In genomic region chr17:9541718-9542117, GRCh38 we compare ENCODE assay signal across 41 cellular contexts. TPM values are rescaled to one million over a fixed set of nuclear protein-coding genes. Genes with fewer than 3 reads are reported as not detected.
"Had no signal": no experiment of that assay in that cellular context is flagged by ENCODE, and none has a peak within 500 bp of the region (broad histone marks: within the 10 kb centered on the region; RNA-seq: fewer than 3 reads in every experiment).

No MANE protein-coding gene starts in this region.

- H3K36me3 ChIP-seq: adrenal gland, ascending aorta, brain microvascular endothelial cell, breast epithelium, cardiac muscle cell had no signal

- H3K4me3 ChIP-seq: adrenal gland, ascending aorta, body of pancreas, breast epithelium, cardiac muscle cell had no signal

- H3K4me1 Mint-ChIP-seq: activated naive CD4-positive, alpha-beta T cell treated with anti-CD3 and anti-CD28 coated beads, Interleukin-2, amount 10 ng/mL, durations not matched to agents 7 days and 5 days; activated naive CD8-positive, alpha-beta T cell treated with anti-CD3 and anti-CD28 coated beads for 36 hours; activated naive CD8-positive, alpha-beta T cell treated with anti-CD3 and anti-CD28 coated beads, Interleukin-2, amount 50 U/mL, for 24 hours had no signal

- H3K4me3 Mint-ChIP-seq: activated naive CD4-positive, alpha-beta T cell treated with anti-CD3 and anti-CD28 coated beads for 36 hours; activated naive CD4-positive, alpha-beta T cell treated with anti-CD3 and anti-CD28 coated beads, Interleukin-2, amount 10 ng/mL, durations not matched to agents 7 days and 5 days; activated naive CD4-positive, alpha-beta T cell treated with anti-CD3 and anti-CD28 coated beads, Interleukin-2, amount 50 U/mL, for 24 hours; activated naive CD8-positive, alpha-beta T cell; activated naive CD8-positive, alpha-beta T cell treated with anti-CD3 and anti-CD28 coated beads for 36 hours; activated naive CD8-positive, alpha-beta T cell treated with anti-CD3 and anti-CD28 coated beads, Interleukin-2, amount 10 ng/mL, durations not matched to agents 7 days and 5 days; activated naive CD8-positive, alpha-beta T cell treated with anti-CD3 and anti-CD28 coated beads, Interleukin-2, amount 50 U/mL, for 24 hours; activated T-cell treated with anti-CD3 and anti-CD28 coated beads, Interleukin-2, amount 50 U/mL, for 24 hours; activated T-cell treated with anti-CD3 and anti-CD28 coated beads, Interleukin-2, amount 50 U/mL, for 4 hours; activated T-cell treated with anti-CD3 and anti-CD28 coated beads, Interleukin-2, amount 50 U/mL, for 72 hours; activated T-helper 1 cell treated with anti-CD3 and anti-CD28 coated beads, Interleukin-12 subunit alpha, Interleukin-12 subunit beta, Interleukin-2, Interleukin-4 antibody, amounts not matched to agents 30 ng/mL and 10 ng/mL and 1 ng/mL, durations not matched to agents 14 hours and 24 hours and 36 hours; brain; central memory CD8-positive, alpha-beta T cell had no signal

- DNase-seq: activated effector memory CD4-positive, alpha-beta T cell treated with anti-CD3 and anti-CD28 coated beads, Interleukin-2, amount 50 U/mL, for 16 hours; activated effector memory CD4-positive, alpha-beta T cell treated with Interleukin-2 at 50 U/mL for 16 hours; activated gamma-delta T cell; activated gamma-delta T cell treated with Interleukin-2 at 50 U/mL for 16 hours; activated naive CD4-positive, alpha-beta T cell; activated naive CD4-positive, alpha-beta T cell treated with anti-CD3 and anti-CD28 coated beads for 36 hours; activated naive CD4-positive, alpha-beta T cell treated with anti-CD3 and anti-CD28 coated beads, Interleukin-2, amount 10 ng/mL, durations not matched to agents 7 days and 5 days; activated naive CD4-positive, alpha-beta T cell treated with anti-CD3 and anti-CD28 coated beads, Interleukin-2, amount 50 U/mL, for 16 hours; activated naive CD4-positive, alpha-beta T cell treated with Interleukin-2 at 50 U/mL for 16 hours; activated naive CD8-positive, alpha-beta T cell treated with anti-CD3 and anti-CD28 coated beads for 36 hours; activated naive CD8-positive, alpha-beta T cell treated with anti-CD3 and anti-CD28 coated beads, Interleukin-2, amount 10 ng/mL, durations not matched to agents 7 days and 5 days; activated naive CD8-positive, alpha-beta T cell treated with anti-CD3 and anti-CD28 coated beads, Interleukin-2, amount 50 U/mL, for 24 hours; activated T-cell treated with anti-CD3 and anti-CD28 coated beads for 4 hours; activated T-cell treated with anti-CD3 and anti-CD28 coated beads, Interleukin-2, amount 50 U/mL, for 1 hour; activated T-cell treated with anti-CD3 and anti-CD28 coated beads, Interleukin-2, amount 50 U/mL, for 24 hours; activated T-cell treated with anti-CD3 and anti-CD28 coated beads, Interleukin-2, amount 50 U/mL, for 4 hours; activated T-cell treated with anti-CD3 and anti-CD28 coated beads, Interleukin-2, amount 50 U/mL, for 48 hours; activated T-cell treated with anti-CD3 and anti-CD28 coated beads, Interleukin-2, amount 50 U/mL, for 72 hours; adrenal gland; amniotic stem cell; amygdala; anterior cingulate cortex; aorta; body of pancreas; brain microvascular endothelial cell; caudate nucleus; central memory CD4-positive, alpha-beta T cell; cerebellar nuclear complex had no signal

- H3K27ac ChIP-seq: adrenal gland, ascending aorta, body of pancreas, brain microvascular endothelial cell, breast epithelium, cardiac muscle cell had no signal

- H3K4me1 ChIP-seq: adrenal gland, ascending aorta, breast epithelium had no signal

- H3K9me3 ChIP-seq: adrenal gland, ascending aorta, body of pancreas, breast epithelium had no signal

- H3K27me3 ChIP-seq: adrenal gland, ascending aorta, body of pancreas, brain microvascular endothelial cell, breast epithelium, cardiac muscle cell had no signal

- ATAC-seq: activated naive CD4-positive, alpha-beta T cell treated with anti-CD3 and anti-CD28 coated beads, Interleukin-2, amount 50 U/mL, for 72 hours; activated naive CD8-positive, alpha-beta T cell treated with anti-CD3 and anti-CD28 coated beads, Interleukin-2, amount 50 U/mL, for 24 hours; activated T-cell treated with anti-CD3 and anti-CD28 coated beads, Interleukin-2, amount 50 U/mL, for 4 hours; body of pancreas had no signal

- H3K27ac Mint-ChIP-seq: activated naive CD4-positive, alpha-beta T cell treated with anti-CD3 and anti-CD28 coated beads for 36 hours; activated naive CD4-positive, alpha-beta T cell treated with anti-CD3 and anti-CD28 coated beads, Interleukin-2, amount 10 ng/mL, durations not matched to agents 7 days and 5 days; activated naive CD4-positive, alpha-beta T cell treated with anti-CD3 and anti-CD28 coated beads, Interleukin-2, amount 50 U/mL, for 24 hours; activated naive CD4-positive, alpha-beta T cell treated with anti-CD3 and anti-CD28 coated beads, Interleukin-2, amount 50 U/mL, for 72 hours; activated naive CD8-positive, alpha-beta T cell; activated naive CD8-positive, alpha-beta T cell treated with anti-CD3 and anti-CD28 coated beads for 36 hours; activated naive CD8-positive, alpha-beta T cell treated with anti-CD3 and anti-CD28 coated beads, Interleukin-2, amount 10 ng/mL, durations not matched to agents 7 days and 5 days; activated naive CD8-positive, alpha-beta T cell treated with anti-CD3 and anti-CD28 coated beads, Interleukin-2, amount 50 U/mL, for 24 hours; activated T-cell treated with anti-CD3 and anti-CD28 coated beads, Interleukin-2, amount 50 U/mL, for 24 hours; activated T-cell treated with anti-CD3 and anti-CD28 coated beads, Interleukin-2, amount 50 U/mL, for 72 hours; activated T-helper 1 cell treated with anti-CD3 and anti-CD28 coated beads, Interleukin-12 subunit alpha, Interleukin-12 subunit beta, Interleukin-2, Interleukin-4 antibody, amounts not matched to agents 30 ng/mL and 10 ng/mL and 1 ng/mL, durations not matched to agents 14 hours and 24 hours and 36 hours; activated T-helper 2 cell treated with anti-CD3 and anti-CD28 coated beads, Interferon-gamma antibody, Interleukin-2, Interleukin-4, amounts not matched to agents 10 μg/mL and 5 μg/mL and 100 μg/mL, durations not matched to agents 14 hours and 24 hours and 36 hours; brain had no signal

- FAIRE-seq: astrocyte had no signal

- H3K27me3 Mint-ChIP-seq: activated naive CD4-positive, alpha-beta T cell treated with anti-CD3 and anti-CD28 coated beads, Interleukin-2, amount 10 ng/mL, durations not matched to agents 7 days and 5 days; activated naive CD4-positive, alpha-beta T cell treated with anti-CD3 and anti-CD28 coated beads, Interleukin-2, amount 50 U/mL, for 24 hours; activated naive CD8-positive, alpha-beta T cell; activated naive CD8-positive, alpha-beta T cell treated with anti-CD3 and anti-CD28 coated beads for 36 hours; activated naive CD8-positive, alpha-beta T cell treated with anti-CD3 and anti-CD28 coated beads, Interleukin-2, amount 10 ng/mL, durations not matched to agents 7 days and 5 days; activated naive CD8-positive, alpha-beta T cell treated with anti-CD3 and anti-CD28 coated beads, Interleukin-2, amount 50 U/mL, for 24 hours; activated T-cell treated with anti-CD3 and anti-CD28 coated beads, Interleukin-2, amount 50 U/mL, for 24 hours; central memory CD8-positive, alpha-beta T cell had no signal

- H3K9me3 Mint-ChIP-seq: activated naive CD4-positive, alpha-beta T cell treated with anti-CD3 and anti-CD28 coated beads for 36 hours; activated naive CD4-positive, alpha-beta T cell treated with anti-CD3 and anti-CD28 coated beads, Interleukin-2, amount 10 ng/mL, durations not matched to agents 7 days and 5 days; activated naive CD4-positive, alpha-beta T cell treated with anti-CD3 and anti-CD28 coated beads, Interleukin-2, amount 50 U/mL, for 24 hours; activated naive CD4-positive, alpha-beta T cell treated with anti-CD3 and anti-CD28 coated beads, Interleukin-2, amount 50 U/mL, for 72 hours; activated naive CD8-positive, alpha-beta T cell treated with anti-CD3 and anti-CD28 coated beads for 36 hours; activated naive CD8-positive, alpha-beta T cell treated with anti-CD3 and anti-CD28 coated beads, Interleukin-2, amount 10 ng/mL, durations not matched to agents 7 days and 5 days; activated naive CD8-positive, alpha-beta T cell treated with anti-CD3 and anti-CD28 coated beads, Interleukin-2, amount 50 U/mL, for 24 hours; activated T-cell treated with anti-CD3 and anti-CD28 coated beads, Interleukin-2, amount 50 U/mL, for 24 hours; activated T-cell treated with anti-CD3 and anti-CD28 coated beads, Interleukin-2, amount 50 U/mL, for 4 hours; activated T-cell treated with anti-CD3 and anti-CD28 coated beads, Interleukin-2, amount 50 U/mL, for 72 hours; activated T-helper 1 cell treated with anti-CD3 and anti-CD28 coated beads, Interleukin-12 subunit alpha, Interleukin-12 subunit beta, Interleukin-2, Interleukin-4 antibody, amounts not matched to agents 30 ng/mL and 10 ng/mL and 1 ng/mL, durations not matched to agents 14 hours and 24 hours and 36 hours; activated T-helper 2 cell treated with anti-CD3 and anti-CD28 coated beads, Interferon-gamma antibody, Interleukin-2, Interleukin-4, amounts not matched to agents 10 μg/mL and 5 μg/mL and 100 μg/mL, durations not matched to agents 14 hours and 24 hours and 36 hours; central memory CD8-positive, alpha-beta T cell had no signal

RNA-seq across cellular contexts. Expression of gene CFAP52, which starts 34.7 kb away (rescaled TPM):
- total RNA-seq: activated naive CD4-positive, alpha-beta T cell treated with anti-CD3 and anti-CD28 coated beads for 36 hours; activated naive CD4-positive, alpha-beta T cell treated with anti-CD3 and anti-CD28 coated beads, Interleukin-2, amount 50 U/mL, for 72 hours; activated naive CD8-positive, alpha-beta T cell treated with anti-CD3 and anti-CD28 coated beads for 36 hours; activated naive CD8-positive, alpha-beta T cell treated with anti-CD3 and anti-CD28 coated beads, Interleukin-2, amount 10 ng/mL, durations not matched to agents 7 days and 5 days; activated T-cell treated with anti-CD3 and anti-CD28 coated beads, Interleukin-2, amount 50 U/mL, for 4 hours; activated T-helper 1 cell treated with anti-CD3 and anti-CD28 coated beads, Interleukin-12 subunit alpha, Interleukin-12 subunit beta, Interleukin-2, Interleukin-4 antibody, amounts not matched to agents 30 ng/mL and 10 ng/mL and 1 ng/mL, durations not matched to agents 14 hours and 24 hours and 36 hours; activated T-helper 2 cell treated with anti-CD3 and anti-CD28 coated beads, Interferon-gamma antibody, Interleukin-2, Interleukin-4, amounts not matched to agents 10 μg/mL and 5 μg/mL and 100 μg/mL, durations not matched to agents 14 hours and 24 hours and 36 hours; ascending aorta; astrocyte; body of pancreas; bronchial epithelial cell; cardiac muscle cell; cardiac septum had no signal
- polyA plus RNA-seq: aorta had no signal
